1 cellular context compared by ENCODE assay signal in the genomic region with DNA sequence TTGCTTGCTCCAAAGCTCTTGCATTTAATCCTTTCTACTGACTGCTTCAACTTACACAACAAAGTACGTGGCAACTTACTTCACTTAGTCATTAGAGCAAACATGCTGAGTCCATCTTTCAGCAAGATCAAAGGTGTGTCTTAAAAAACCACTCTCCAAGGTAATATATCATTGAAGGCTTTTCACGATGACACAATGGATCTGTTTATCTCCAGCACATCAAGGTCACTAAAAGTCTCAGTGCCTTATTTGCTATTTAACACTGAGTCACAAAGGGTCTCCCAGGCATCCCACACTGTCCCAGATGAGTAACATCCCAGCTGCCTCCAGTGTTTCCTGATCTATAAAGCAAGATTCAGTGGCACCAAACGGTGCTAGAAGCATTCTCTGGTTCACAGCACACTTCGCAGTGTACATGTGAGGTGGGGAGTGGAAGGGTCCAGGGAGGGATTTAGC.
TF ChIP-seq lines count a peak whose summit lies in the region.

No MANE protein-coding gene starts in this region.

TF ChIP-seq in HepG2, 621 proteins besides CTCF, POLR2A, EP300 and RAD21 (continued from another document and continues in another):
- TF ChIP-seq, protein P1, sequence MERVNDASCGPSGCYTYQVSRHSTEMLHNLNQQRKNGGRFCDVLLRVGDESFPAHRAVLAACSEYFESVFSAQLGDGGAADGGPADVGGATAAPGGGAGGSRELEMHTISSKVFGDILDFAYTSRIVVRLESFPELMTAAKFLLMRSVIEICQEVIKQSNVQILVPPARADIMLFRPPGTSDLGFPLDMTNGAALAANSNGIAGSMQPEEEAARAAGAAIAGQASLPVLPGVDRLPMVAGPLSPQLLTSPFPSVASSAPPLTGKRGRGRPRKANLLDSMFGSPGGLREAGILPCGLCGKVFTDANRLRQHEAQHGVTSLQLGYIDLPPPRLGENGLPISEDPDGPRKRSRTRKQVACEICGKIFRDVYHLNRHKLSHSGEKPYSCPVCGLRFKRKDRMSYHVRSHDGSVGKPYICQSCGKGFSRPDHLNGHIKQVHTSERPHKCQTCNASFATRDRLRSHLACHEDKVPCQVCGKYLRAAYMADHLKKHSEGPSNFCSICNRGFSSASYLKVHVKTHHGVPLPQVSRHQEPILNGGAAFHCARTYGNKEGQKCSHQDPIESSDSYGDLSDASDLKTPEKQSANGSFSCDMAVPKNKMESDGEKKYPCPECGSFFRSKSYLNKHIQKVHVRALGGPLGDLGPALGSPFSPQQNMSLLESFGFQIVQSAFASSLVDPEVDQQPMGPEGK (CRISPR knock-in tag; IDR thresholded peaks at IDR 0.05): peak; percentile 37
- peak; percentile 92; the same call in 1 of the 2 replicates for TF ChIP-seq NFE2 (CRISPR knock-in tag; IDR thresholded peaks at IDR 0.05)
- TF ChIP-seq ZNF331 (CRISPR knock-in tag; IDR thresholded peaks at IDR 0.05): peak; percentile 63; the same call in 1 of the 2 replicates
- peak; percentile 94 for TF ChIP-seq SOX5 (CRISPR knock-in tag; IDR thresholded peaks at IDR 0.05; ENCODE audit: borderline replicate concordance)
- TF ChIP-seq SIX1 (CRISPR knock-in tag; IDR thresholded peaks at IDR 0.05; ENCODE audit: borderline replicate concordance): 0 out of 2 replicates have a peak, but pooled peaks have one; percentile 43
- TF ChIP-seq FOXA1 (IDR thresholded peaks at IDR 0.05): peak; percentile 50; the same call in 1 of the 2 replicates
- TF ChIP-seq FOXA1 (CRISPR knock-in tag; IDR thresholded peaks at IDR 0.05): peak; percentile 86
- peak; percentile 78 for TF ChIP-seq TBX2 (CRISPR knock-in tag; IDR thresholded peaks at IDR 0.05; ENCODE audit: borderline replicate concordance)
- peak; percentile 61; the same call in 1 of the 2 replicates for TF ChIP-seq ZNF335 (CRISPR knock-in tag; IDR thresholded peaks at IDR 0.05)
- peak; percentile 37; the same call in 1 of the 2 replicates for TF ChIP-seq MEF2D (CRISPR knock-in tag; IDR thresholded peaks at IDR 0.05)
- TF ChIP-seq, protein P2, sequence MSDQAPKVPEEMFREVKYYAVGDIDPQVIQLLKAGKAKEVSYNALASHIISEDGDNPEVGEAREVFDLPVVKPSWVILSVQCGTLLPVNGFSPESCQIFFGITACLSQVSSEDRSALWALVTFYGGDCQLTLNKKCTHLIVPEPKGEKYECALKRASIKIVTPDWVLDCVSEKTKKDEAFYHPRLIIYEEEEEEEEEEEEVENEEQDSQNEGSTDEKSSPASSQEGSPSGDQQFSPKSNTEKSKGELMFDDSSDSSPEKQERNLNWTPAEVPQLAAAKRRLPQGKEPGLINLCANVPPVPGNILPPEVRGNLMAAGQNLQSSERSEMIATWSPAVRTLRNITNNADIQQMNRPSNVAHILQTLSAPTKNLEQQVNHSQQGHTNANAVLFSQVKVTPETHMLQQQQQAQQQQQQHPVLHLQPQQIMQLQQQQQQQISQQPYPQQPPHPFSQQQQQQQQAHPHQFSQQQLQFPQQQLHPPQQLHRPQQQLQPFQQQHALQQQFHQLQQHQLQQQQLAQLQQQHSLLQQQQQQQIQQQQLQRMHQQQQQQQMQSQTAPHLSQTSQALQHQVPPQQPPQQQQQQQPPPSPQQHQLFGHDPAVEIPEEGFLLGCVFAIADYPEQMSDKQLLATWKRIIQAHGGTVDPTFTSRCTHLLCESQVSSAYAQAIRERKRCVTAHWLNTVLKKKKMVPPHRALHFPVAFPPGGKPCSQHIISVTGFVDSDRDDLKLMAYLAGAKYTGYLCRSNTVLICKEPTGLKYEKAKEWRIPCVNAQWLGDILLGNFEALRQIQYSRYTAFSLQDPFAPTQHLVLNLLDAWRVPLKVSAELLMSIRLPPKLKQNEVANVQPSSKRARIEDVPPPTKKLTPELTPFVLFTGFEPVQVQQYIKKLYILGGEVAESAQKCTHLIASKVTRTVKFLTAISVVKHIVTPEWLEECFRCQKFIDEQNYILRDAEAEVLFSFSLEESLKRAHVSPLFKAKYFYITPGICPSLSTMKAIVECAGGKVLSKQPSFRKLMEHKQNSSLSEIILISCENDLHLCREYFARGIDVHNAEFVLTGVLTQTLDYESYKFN (CRISPR knock-in tag; conservative IDR thresholded peaks at IDR 0.05): peak; percentile 82
- peak; percentile 82; the same call in 1 of the 2 replicates for TF ChIP-seq HOXD1 (CRISPR knock-in tag; IDR thresholded peaks at IDR 0.05)
- peak; percentile 63 for TF ChIP-seq HHEX (CRISPR knock-in tag; IDR thresholded peaks at IDR 0.05)
- TF ChIP-seq, protein P3, sequence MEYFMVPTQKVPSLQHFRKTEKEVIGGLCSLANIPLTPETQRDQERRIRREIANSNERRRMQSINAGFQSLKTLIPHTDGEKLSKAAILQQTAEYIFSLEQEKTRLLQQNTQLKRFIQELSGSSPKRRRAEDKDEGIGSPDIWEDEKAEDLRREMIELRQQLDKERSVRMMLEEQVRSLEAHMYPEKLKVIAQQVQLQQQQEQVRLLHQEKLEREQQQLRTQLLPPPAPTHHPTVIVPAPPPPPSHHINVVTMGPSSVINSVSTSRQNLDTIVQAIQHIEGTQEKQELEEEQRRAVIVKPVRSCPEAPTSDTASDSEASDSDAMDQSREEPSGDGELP (IDR thresholded peaks at IDR 0.05; ENCODE audit: borderline replicate concordance, low read depth): peak; percentile 61; the same call in 1 of the 2 replicates
- TF ChIP-seq FOXO1 (CRISPR knock-in tag; IDR thresholded peaks at IDR 0.05): peak; percentile 76
- TF ChIP-seq, protein P4, sequence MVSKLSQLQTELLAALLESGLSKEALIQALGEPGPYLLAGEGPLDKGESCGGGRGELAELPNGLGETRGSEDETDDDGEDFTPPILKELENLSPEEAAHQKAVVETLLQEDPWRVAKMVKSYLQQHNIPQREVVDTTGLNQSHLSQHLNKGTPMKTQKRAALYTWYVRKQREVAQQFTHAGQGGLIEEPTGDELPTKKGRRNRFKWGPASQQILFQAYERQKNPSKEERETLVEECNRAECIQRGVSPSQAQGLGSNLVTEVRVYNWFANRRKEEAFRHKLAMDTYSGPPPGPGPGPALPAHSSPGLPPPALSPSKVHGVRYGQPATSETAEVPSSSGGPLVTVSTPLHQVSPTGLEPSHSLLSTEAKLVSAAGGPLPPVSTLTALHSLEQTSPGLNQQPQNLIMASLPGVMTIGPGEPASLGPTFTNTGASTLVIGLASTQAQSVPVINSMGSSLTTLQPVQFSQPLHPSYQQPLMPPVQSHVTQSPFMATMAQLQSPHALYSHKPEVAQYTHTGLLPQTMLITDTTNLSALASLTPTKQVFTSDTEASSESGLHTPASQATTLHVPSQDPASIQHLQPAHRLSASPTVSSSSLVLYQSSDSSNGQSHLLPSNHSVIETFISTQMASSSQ (IDR thresholded peaks at IDR 0.05; ENCODE audit: low read depth): no peak
- TF ChIP-seq, protein P4 (CRISPR knock-in tag; IDR thresholded peaks at IDR 0.05; ENCODE audit: borderline replicate concordance): peak; percentile 30; the same call in 1 of the 2 replicates
- TF ChIP-seq JUND (CRISPR knock-in tag; IDR thresholded peaks at IDR 0.05): no peak
- TF ChIP-seq HMG20A (CRISPR knock-in tag; IDR thresholded peaks at IDR 0.05; ENCODE audit: borderline replicate concordance): peak; percentile 89
- TF ChIP-seq ZFYVE20 (CRISPR knock-in tag; IDR thresholded peaks at IDR 0.05; ENCODE audit: borderline replicate concordance, low read depth): no peak
- TF ChIP-seq, protein P5, sequence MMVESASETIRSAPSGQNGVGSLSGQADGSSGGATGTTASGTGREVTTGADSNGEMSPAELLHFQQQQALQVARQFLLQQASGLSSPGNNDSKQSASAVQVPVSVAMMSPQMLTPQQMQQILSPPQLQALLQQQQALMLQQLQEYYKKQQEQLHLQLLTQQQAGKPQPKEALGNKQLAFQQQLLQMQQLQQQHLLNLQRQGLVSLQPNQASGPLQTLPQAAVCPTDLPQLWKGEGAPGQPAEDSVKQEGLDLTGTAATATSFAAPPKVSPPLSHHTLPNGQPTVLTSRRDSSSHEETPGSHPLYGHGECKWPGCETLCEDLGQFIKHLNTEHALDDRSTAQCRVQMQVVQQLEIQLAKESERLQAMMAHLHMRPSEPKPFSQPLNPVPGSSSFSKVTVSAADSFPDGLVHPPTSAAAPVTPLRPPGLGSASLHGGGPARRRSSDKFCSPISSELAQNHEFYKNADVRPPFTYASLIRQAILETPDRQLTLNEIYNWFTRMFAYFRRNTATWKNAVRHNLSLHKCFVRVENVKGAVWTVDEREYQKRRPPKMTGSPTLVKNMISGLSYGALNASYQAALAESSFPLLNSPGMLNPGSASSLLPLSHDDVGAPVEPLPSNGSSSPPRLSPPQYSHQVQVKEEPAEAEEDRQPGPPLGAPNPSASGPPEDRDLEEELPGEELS (CRISPR knock-in tag; IDR thresholded peaks at IDR 0.05): peak; percentile 82
- TF ChIP-seq RXRB (CRISPR knock-in tag; IDR thresholded peaks at IDR 0.05; ENCODE audit: borderline replicate concordance): peak; percentile 82
- TF ChIP-seq, protein P6, sequence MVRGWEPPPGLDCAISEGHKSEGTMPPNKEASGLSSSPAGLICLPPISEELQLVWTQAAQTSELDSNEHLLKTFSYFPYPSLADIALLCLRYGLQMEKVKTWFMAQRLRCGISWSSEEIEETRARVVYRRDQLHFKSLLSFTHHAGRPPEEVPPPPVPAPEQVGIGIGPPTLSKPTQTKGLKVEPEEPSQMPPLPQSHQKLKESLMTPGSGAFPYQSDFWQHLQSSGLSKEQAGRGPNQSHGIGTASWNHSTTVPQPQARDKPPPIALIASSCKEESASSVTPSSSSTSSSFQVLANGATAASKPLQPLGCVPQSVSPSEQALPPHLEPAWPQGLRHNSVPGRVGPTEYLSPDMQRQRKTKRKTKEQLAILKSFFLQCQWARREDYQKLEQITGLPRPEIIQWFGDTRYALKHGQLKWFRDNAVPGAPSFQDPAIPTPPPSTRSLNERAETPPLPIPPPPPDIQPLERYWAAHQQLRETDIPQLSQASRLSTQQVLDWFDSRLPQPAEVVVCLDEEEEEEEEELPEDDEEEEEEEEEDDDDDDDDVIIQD (CRISPR knock-in tag; IDR thresholded peaks at IDR 0.05; ENCODE audit: low read depth): peak; percentile 57; the same call in 1 of the 2 replicates
- no peak for TF ChIP-seq ZNF326 (CRISPR knock-in tag; IDR thresholded peaks at IDR 0.05; ENCODE audit: borderline replicate concordance)
- 0 out of 2 replicates have a peak, but pooled peaks have one; percentile 15 for TF ChIP-seq MXD4 (CRISPR knock-in tag; IDR thresholded peaks at IDR 0.05)
- TF ChIP-seq MXI1 (IDR thresholded peaks at IDR 0.05; ENCODE audit: borderline replicate concordance, low read depth, low read length): peak; percentile 20; the same call in 1 of the 3 replicates
- TF ChIP-seq TBX3 (IDR thresholded peaks at IDR 0.05; ENCODE audit: borderline replicate concordance): peak; percentile 91
- no peak for TF ChIP-seq MLLT10 (CRISPR knock-in tag; IDR thresholded peaks at IDR 0.05)
- peak; percentile 69; the same call in 1 of the 2 replicates for TF ChIP-seq ERF (CRISPR knock-in tag; IDR thresholded peaks at IDR 0.05)
- peak; percentile 88 for TF ChIP-seq FOSL1 (CRISPR knock-in tag; IDR thresholded peaks at IDR 0.05; ENCODE audit: borderline replicate concordance)
- 0 out of 2 replicates have a peak, but pooled peaks have one; percentile 56 for TF ChIP-seq ZNF3 (CRISPR knock-in tag; IDR thresholded peaks at IDR 0.05)
- TF ChIP-seq KAT8 (CRISPR knock-in tag; IDR thresholded peaks at IDR 0.05): peak; percentile 52
- peak; percentile 11 for TF ChIP-seq XRCC5 (optimal IDR thresholded peaks at IDR 0.05; ENCODE audit: low read length)
- TF ChIP-seq NFKBIZ (CRISPR knock-in tag; IDR thresholded peaks at IDR 0.05): peak; percentile 80; the same call in 1 of the 2 replicates
- TF ChIP-seq, protein P7, sequence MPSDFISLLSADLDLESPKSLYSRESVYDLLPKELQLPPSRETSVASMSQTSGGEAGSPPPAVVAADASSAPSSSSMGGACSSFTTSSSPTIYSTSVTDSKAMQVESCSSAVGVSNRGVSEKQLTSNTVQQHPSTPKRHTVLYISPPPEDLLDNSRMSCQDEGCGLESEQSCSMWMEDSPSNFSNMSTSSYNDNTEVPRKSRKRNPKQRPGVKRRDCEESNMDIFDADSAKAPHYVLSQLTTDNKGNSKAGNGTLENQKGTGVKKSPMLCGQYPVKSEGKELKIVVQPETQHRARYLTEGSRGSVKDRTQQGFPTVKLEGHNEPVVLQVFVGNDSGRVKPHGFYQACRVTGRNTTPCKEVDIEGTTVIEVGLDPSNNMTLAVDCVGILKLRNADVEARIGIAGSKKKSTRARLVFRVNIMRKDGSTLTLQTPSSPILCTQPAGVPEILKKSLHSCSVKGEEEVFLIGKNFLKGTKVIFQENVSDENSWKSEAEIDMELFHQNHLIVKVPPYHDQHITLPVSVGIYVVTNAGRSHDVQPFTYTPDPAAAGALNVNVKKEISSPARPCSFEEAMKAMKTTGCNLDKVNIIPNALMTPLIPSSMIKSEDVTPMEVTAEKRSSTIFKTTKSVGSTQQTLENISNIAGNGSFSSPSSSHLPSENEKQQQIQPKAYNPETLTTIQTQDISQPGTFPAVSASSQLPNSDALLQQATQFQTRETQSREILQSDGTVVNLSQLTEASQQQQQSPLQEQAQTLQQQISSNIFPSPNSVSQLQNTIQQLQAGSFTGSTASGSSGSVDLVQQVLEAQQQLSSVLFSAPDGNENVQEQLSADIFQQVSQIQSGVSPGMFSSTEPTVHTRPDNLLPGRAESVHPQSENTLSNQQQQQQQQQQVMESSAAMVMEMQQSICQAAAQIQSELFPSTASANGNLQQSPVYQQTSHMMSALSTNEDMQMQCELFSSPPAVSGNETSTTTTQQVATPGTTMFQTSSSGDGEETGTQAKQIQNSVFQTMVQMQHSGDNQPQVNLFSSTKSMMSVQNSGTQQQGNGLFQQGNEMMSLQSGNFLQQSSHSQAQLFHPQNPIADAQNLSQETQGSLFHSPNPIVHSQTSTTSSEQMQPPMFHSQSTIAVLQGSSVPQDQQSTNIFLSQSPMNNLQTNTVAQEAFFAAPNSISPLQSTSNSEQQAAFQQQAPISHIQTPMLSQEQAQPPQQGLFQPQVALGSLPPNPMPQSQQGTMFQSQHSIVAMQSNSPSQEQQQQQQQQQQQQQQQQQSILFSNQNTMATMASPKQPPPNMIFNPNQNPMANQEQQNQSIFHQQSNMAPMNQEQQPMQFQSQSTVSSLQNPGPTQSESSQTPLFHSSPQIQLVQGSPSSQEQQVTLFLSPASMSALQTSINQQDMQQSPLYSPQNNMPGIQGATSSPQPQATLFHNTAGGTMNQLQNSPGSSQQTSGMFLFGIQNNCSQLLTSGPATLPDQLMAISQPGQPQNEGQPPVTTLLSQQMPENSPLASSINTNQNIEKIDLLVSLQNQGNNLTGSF (CRISPR knock-in tag; IDR thresholded peaks at IDR 0.05): no peak
- TF ChIP-seq KLF16 (CRISPR knock-in tag; IDR thresholded peaks at IDR 0.05): peak in 1 of 2 experiments; percentile 68; a peak in 1 of 4 replicates
- TF ChIP-seq MIXL1 (CRISPR knock-in tag; IDR thresholded peaks at IDR 0.05): peak; percentile 83
